8 cellular contexts compared by ENCODE assay signal in genomic region chr2:239266779-239267410, GRCh38.
A peak's percentile ranks its signal among the peaks of the same experiment; 100 is the strongest.
DNase-seq lines count a peak whose midpoint lies in the region; ATAC-seq and TF ChIP-seq lines count a peak whose summit lies in the region.

No MANE protein-coding gene starts in this region.

- H3K4me3 ChIP-seq in colonic mucosa (peak overlapping the region; percentile 2), parathyroid adenoma (ENCODE audit: low read depth, low read length) (no peak overlapping the region)

- no peak overlapping the region for H3K4me2 ChIP-seq in parathyroid adenoma (ENCODE audit: low read length)

- peak overlapping the region; percentile 92 for H3K27ac ChIP-seq in colonic mucosa
- peak overlapping the region; percentile 37 for H3K27ac ChIP-seq in parathyroid adenoma

- no peak for DNase-seq in colonic mucosa
- DNase-seq in HCEC 1CT = no peak
- no peak for DNase-seq in central memory CD4-positive, alpha-beta T cell
- DNase-seq in GM20000 (ENCODE audit: low spot score) = no peak

- intact Hi-C loops in colonic mucosa (cut with DNase I) = no loop called here

- peak overlapping the region in 1 of 2 donors; percentile 72 for H3K9ac ChIP-seq in colonic mucosa (ENCODE audit: low read depth in 2 of 2, low read length in 2 of 2)
- no peak overlapping the region for H3K9ac ChIP-seq in parathyroid adenoma

- H3K27me3 ChIP-seq in colonic mucosa (no peaks in the 10 kb centered on the region), parathyroid adenoma (ENCODE audit: control insufficient read depth, insufficient read depth, low read length) (no peaks in the 10 kb centered on the region)

- peaks cover 41% of the 10 kb centered on the region for H3K79me2 ChIP-seq in parathyroid adenoma

- H3K4me1 ChIP-seq in colonic mucosa (peaks cover 44% of the 10 kb centered on the region), parathyroid adenoma (peaks cover 30% of the 10 kb centered on the region)

- H3K9me3 ChIP-seq in colonic mucosa = no peaks in the 10 kb centered on the region
- no peaks in the 10 kb centered on the region for H3K9me3 ChIP-seq in parathyroid adenoma (ENCODE audit: control insufficient read depth, low read length)

- no peak overlapping the region for H2AFZ ChIP-seq in parathyroid adenoma

- ATAC-seq in GM19324 (IDR thresholded peaks at IDR 0.05; ENCODE audit: low FRiP score, unreplicated experiment) (peak; percentile 9), HG03439 (IDR thresholded peaks at IDR 0.05; ENCODE audit: unreplicated experiment) (peak; percentile 24), GM21528 (IDR thresholded peaks at IDR 0.05; ENCODE audit: low FRiP score, unreplicated experiment) (no peak)

- H3K36me3 ChIP-seq in colonic mucosa (no peaks in the 10 kb centered on the region), parathyroid adenoma (ENCODE audit: control insufficient read depth, insufficient read depth, low read length) (no peaks in the 10 kb centered on the region)

- no peak for TF ChIP-seq CTCF in colonic mucosa (IDR thresholded peaks at IDR 0.05)
- TF ChIP-seq CTCF in parathyroid adenoma (IDR thresholded peaks at IDR 0.05) = no peak
- TF ChIP-seq CTCF in GM20000 (IDR thresholded peaks at IDR 0.05; ENCODE audit: extremely low read depth, missing control alignments) = no peak
